Comparison of ENCODE assay signal across 32 cellular contexts in genomic region chr2:26845021-26845420, GRCh38. TPM values are rescaled to one million over a fixed set of nuclear protein-coding genes. Genes with fewer than 3 reads are reported as not detected.
DNase-seq lines count a peak whose midpoint lies in the region; ATAC-seq and TF ChIP-seq lines count a peak whose summit lies in the region.
"Had no signal": no experiment of that assay in that cellular context is flagged by ENCODE, and none has a peak within 500 bp of the region (broad histone marks: within the 10 kb centered on the region; RNA-seq: fewer than 3 reads in every experiment).

No MANE protein-coding gene starts in this region.

- no peak overlapping the region for H3K4me3 ChIP-seq in vagina
- H3K4me3 ChIP-seq: GM12878, HAP-1, PC-9, SJCRH30 had no signal

- no peak for TF ChIP-seq POLR2A in vagina (IDR thresholded peaks at IDR 0.05)

- H3K4me1 ChIP-seq in vagina: peaks cover 37% of the 10 kb centered on the region
- H3K4me1 ChIP-seq: SJCRH30 had no signal

- peaks cover 16% of the 10 kb centered on the region for H3K4me1 Mint-ChIP-seq in neural crest cell

- H3K27ac Mint-ChIP-seq in neural crest cell (ENCODE audit: unreplicated experiment): no peak overlapping the region
- H3K27ac Mint-ChIP-seq: CD14-positive monocyte; CD8-positive, alpha-beta memory T cell; HFFc6 had no signal

- no peaks in the 10 kb centered on the region for H3K9me3 Mint-ChIP-seq in neural crest cell
- H3K9me3 Mint-ChIP-seq: CD8-positive, alpha-beta memory T cell; HFFc6 had no signal

- DNase-seq in DMS53 (lab: John Stamatoyannopoulos, UW): peak; percentile 26
- DNase-seq in DMS53 treated with DMSO at 0.1 percent for 48 hours (lab: John Stamatoyannopoulos, UW; ENCODE audit: unreplicated experiment): no peak
- peak; percentile 28 for DNase-seq in DMS79 (lab: John Stamatoyannopoulos, UW)
- peak; percentile 88 for DNase-seq in NCI-H524 treated with DMSO at 0.1 percent for 48 hours (lab: John Stamatoyannopoulos, UW)
- DNase-seq in neural crest cell (ENCODE audit: low read depth, low spot score): no peak
- no peak for DNase-seq in kidney glomerular epithelial cell (lab: John Stamatoyannopoulos, UW)
- DNase-seq in vagina (ENCODE audit: extremely low spot score in 2 of 2): no peak
- DNase-seq: 8988T; ACHN; BE2C; CD8-positive, alpha-beta memory T cell; DMS153; EL; GDM1; GOT3; HFFc6; NCI-H2029; NCI-H446; NCI-H526 treated with DMSO at 0.1 percent for 48 hours; NK-92 treated with Interleukin-12 subunit alpha and Interleukin-12 subunit beta, amount 100 ng/mL, for 24 hours; PC-9; SJCRH30 had no signal

- peaks cover 51% of the 10 kb centered on the region for H3K27me3 Mint-ChIP-seq in neural crest cell (ENCODE audit: low read depth)

- H3K36me3 Mint-ChIP-seq in neural crest cell (ENCODE audit: low read depth): no peaks in the 10 kb centered on the region
- H3K36me3 Mint-ChIP-seq: CD14-positive monocyte had no signal

- H3K36me3 ChIP-seq in vagina: no peaks in the 10 kb centered on the region
- H3K36me3 ChIP-seq: BE2C, HAP-1, SJCRH30 had no signal

- no peak for ATAC-seq in GM21360 (IDR thresholded peaks at IDR 0.05; ENCODE audit: unreplicated experiment)
- ATAC-seq: GM12878, HepG2, Right ventricle myocardium inferior, SK-N-SH treated with all-trans-retinoic acid at 6 μM for 48 hours had no signal

- H3K9me3 ChIP-seq in vagina: no peaks in the 10 kb centered on the region
- H3K9me3 ChIP-seq: BE2C, HAP-1, SJCRH30 had no signal

- peaks cover 22% of the 10 kb centered on the region for H3K27me3 ChIP-seq in vagina

- peak overlapping the region; percentile 64 for H3K4me3 Mint-ChIP-seq in neural crest cell
- H3K4me3 Mint-ChIP-seq: CD8-positive, alpha-beta memory T cell; HFFc6 had no signal

- no peak overlapping the region for H3K27ac ChIP-seq in vagina
- H3K27ac ChIP-seq: PC-9, SJCRH30 had no signal

- intact Hi-C loops in vagina (cut with DNase I): loop anchor here (5.0 kb wide), 1 partner anchor 97 kb away; no protein-coding TSS in a partner anchor

- TF ChIP-seq CTCF in neural crest cell (conservative IDR thresholded peaks at IDR 0.05) (no peak), vagina (IDR thresholded peaks at IDR 0.05) (no peak)

RNA-seq across cellular contexts. Expression of gene DPYSL5, which starts 2.9 kb away (rescaled TPM):
- total RNA-seq in neural crest cell (201 and 203 TPM in 2 replicates), vagina (0.74 TPM)
- total RNA-seq: CD8-positive, alpha-beta memory T cell; GM12878; HepG2; HFFc6; LHCN-M2; MCF 10A; PC-9; Right ventricle myocardium inferior; RPMI7951 had no signal

RNA-seq across cellular contexts. Expression of gene CENPA, which starts 59.2 kb away (rescaled TPM):
- 34.5 and 35.1 TPM in 2 replicates for total RNA-seq in neural crest cell
- not detected for total RNA-seq in vagina

Comparison
In these comparisons a context has a peak if more than half of its experiments do, and no peak if none do; other contexts are left out.
1. DNase-seq: peak in DMS53 (single experiment), DMS79 (single experiment) and NCI-H524 treated with DMSO at 0.1 percent for 48 hours (single experiment); none in DMS53 treated with DMSO at 0.1 percent for 48 hours (single experiment), neural crest cell (single experiment), kidney glomerular epithelial cell (single experiment) and vagina (0 of 2).
2. RNA of gene DPYSL5, which starts 2.9 kb away (total RNA-seq): 201 to 203 TPM in neural crest cell; 0.74 TPM in vagina (single experiment); every median in the first group is over 100 times any median in the second.
3. RNA of gene CENPA, which starts 59.2 kb away (total RNA-seq): 34.5 to 35.1 TPM in neural crest cell; not detected in vagina (single experiment); every median in the first group is over 10 times any median in the second.